11 cellular contexts compared by ENCODE assay signal in genomic region chr10:119246862-119247549, GRCh38. TPM values are rescaled to one million over a fixed set of nuclear protein-coding genes. Genes with fewer than 3 reads are reported as not detected.
DNase-seq lines count a peak whose midpoint lies in the region; ATAC-seq and TF ChIP-seq lines count a peak whose summit lies in the region.
"Had no signal": no experiment of that assay in that cellular context is flagged by ENCODE, and none has a peak within 500 bp of the region (broad histone marks: within the 10 kb centered on the region; RNA-seq: fewer than 3 reads in every experiment).

No MANE protein-coding gene starts in this region.

- H3K27ac Mint-ChIP-seq in type B pancreatic cell = no peak overlapping the region
- no peak overlapping the region for H3K27ac Mint-ChIP-seq in natural killer cell treated with Interleukin-12 subunit alpha and Interleukin-12 subunit beta and Interleukin-15 and Interleukin-18, amount 100 ng/mL, for 72 hours
- H3K27ac Mint-ChIP-seq: memory B cell had no signal

- H3K9me3 Mint-ChIP-seq in type B pancreatic cell = no peaks in the 10 kb centered on the region
- H3K9me3 Mint-ChIP-seq in natural killer cell treated with Interleukin-12 subunit alpha and Interleukin-12 subunit beta and Interleukin-15 and Interleukin-18, amount 100 ng/mL, for 72 hours = no peaks in the 10 kb centered on the region
- H3K9me3 Mint-ChIP-seq: memory B cell had no signal

- intact Hi-C loops in right lobe of liver (cut with DNase I) = no loop called here

- WGBS in right lobe of liver (ENCODE audit: insufficient coverage, low coverage, low lambda C conversion rate, missing lambda C conversion rate) = 66% methylated on average over 16 of the region's 16 CpGs

- H3K4me1 Mint-ChIP-seq in type B pancreatic cell (ENCODE audit: unreplicated experiment) = peaks cover 49% of the 10 kb centered on the region
- peaks cover 10 to 17% of the 10 kb centered on the region in 2 donors for H3K4me1 Mint-ChIP-seq in natural killer cell treated with Interleukin-12 subunit alpha and Interleukin-12 subunit beta and Interleukin-15 and Interleukin-18, amount 100 ng/mL, for 72 hours (ENCODE audit: low read depth in 2 of 2)

- peak; percentile 93 for DNase-seq in M059J (ENCODE audit: low read depth)
- DNase-seq in dedifferentiated amniotic fluid mesenchymal stem cell (ENCODE audit: extremely low spot score) = peak; percentile 95
- DNase-seq in right lobe of liver = no peak
- peak; percentile 71 for DNase-seq in thoracic aorta (ENCODE audit: low spot score)
- DNase-seq in NOMO-1 (lab: John Stamatoyannopoulos, UW; ENCODE audit: unreplicated experiment in 2 of 2) = no peak
- no peak for DNase-seq in type B pancreatic cell (ENCODE audit: extremely low spot score, unreplicated experiment)
- DNase-seq in natural killer cell treated with Interleukin-12 subunit alpha and Interleukin-12 subunit beta and Interleukin-15 and Interleukin-18, amount 100 ng/mL, for 72 hours (ENCODE audit: low spot score) = no peak
- DNase-seq in SKM-1 treated with dmso at 0.1 percent for 144 hours (lab: John Stamatoyannopoulos, UW; ENCODE audit: unreplicated experiment) = no peak
- DNase-seq: caudate nucleus had no signal

- H3K9me3 ChIP-seq in right lobe of liver (no peaks in the 10 kb centered on the region), thoracic aorta (no peaks in the 10 kb centered on the region)

- no peaks in the 10 kb centered on the region for H3K36me3 Mint-ChIP-seq in type B pancreatic cell
- no peaks in the 10 kb centered on the region for H3K36me3 Mint-ChIP-seq in natural killer cell treated with Interleukin-12 subunit alpha and Interleukin-12 subunit beta and Interleukin-15 and Interleukin-18, amount 100 ng/mL, for 72 hours

- H3K4me3 Mint-ChIP-seq in type B pancreatic cell = no peak overlapping the region
- H3K4me3 Mint-ChIP-seq in natural killer cell treated with Interleukin-12 subunit alpha and Interleukin-12 subunit beta and Interleukin-15 and Interleukin-18, amount 100 ng/mL, for 72 hours = no peak overlapping the region
- H3K4me3 Mint-ChIP-seq: memory B cell had no signal

- TF ChIP-seq CTCF in right lobe of liver (IDR thresholded peaks at IDR 0.05) (no peak), thoracic aorta (IDR thresholded peaks at IDR 0.05) (no peak), type B pancreatic cell (conservative IDR thresholded peaks at IDR 0.05) (no peak)

- peak; percentile 5 to 55 (median 22) for ATAC-seq in right lobe of liver
- peak; percentile 72 for ATAC-seq in thoracic aorta (ENCODE audit: insufficient number of reproducible peaks, low FRiP score, low read depth)
- ATAC-seq in natural killer cell treated with Interleukin-12 subunit alpha and Interleukin-12 subunit beta and Interleukin-15 and Interleukin-18, amount 100 ng/mL, for 72 hours = no peak
- ATAC-seq: activated CD4-positive, CD25-positive, alpha-beta regulatory T cell treated with anti-CD3 and anti-CD28 coated beads, Interleukin-2, amount 50 U/mL, for 24 hours had no signal

- H3K4me3 ChIP-seq in right lobe of liver = no peak overlapping the region
- H3K4me3 ChIP-seq in thoracic aorta = peak overlapping the region; percentile 18

- H3K27me3 ChIP-seq in right lobe of liver (no peaks in the 10 kb centered on the region), thoracic aorta (replicated peaks; ENCODE audit: insufficient read depth) (no peaks in the 10 kb centered on the region)

- H3K27ac ChIP-seq in right lobe of liver (peak overlapping the region; percentile 18 to 48 (median 46)), thoracic aorta (peak overlapping the region; percentile 90 to 92)

- H3K36me3 ChIP-seq in right lobe of liver (no peaks in the 10 kb centered on the region), thoracic aorta (no peaks in the 10 kb centered on the region)

- H3K27me3 Mint-ChIP-seq in type B pancreatic cell = no peaks in the 10 kb centered on the region
- no peaks in the 10 kb centered on the region for H3K27me3 Mint-ChIP-seq in natural killer cell treated with Interleukin-12 subunit alpha and Interleukin-12 subunit beta and Interleukin-15 and Interleukin-18, amount 100 ng/mL, for 72 hours
- H3K27me3 Mint-ChIP-seq: memory B cell had no signal

- H3K4me1 ChIP-seq in right lobe of liver (peaks cover 0 to 27% (median 10%) of the 10 kb centered on the region in 4 donors), thoracic aorta (ENCODE audit: control insufficient read depth in 1 of 2, low read depth in 2 of 2) (peaks cover 33 to 66% of the 10 kb centered on the region in 2 donors)

- no peak for TF ChIP-seq POLR2A in right lobe of liver (IDR thresholded peaks at IDR 0.05)

RNA-seq across cellular contexts. Expression of gene GRK5, which starts 39.6 kb away (rescaled TPM):
- 3.9 and 4.4 TPM in 2 replicates for total RNA-seq in M059J (2014; rRNA removed; shearing (Covaris generic))
- total RNA-seq in right lobe of liver (10 to 100 TPM in 1 of 6 experiments, 1 to 10 TPM in 5; 5.9 to 11.5 (median 7.9) TPM), thoracic aorta (10 to 100 TPM; 85.3 to 90.2 TPM), type B pancreatic cell (ENCODE audit: low replicate concordance) (10.8 and 24.8 TPM in 2 replicates)
- total RNA-seq in natural killer cell treated with Interleukin-12 subunit alpha and Interleukin-12 subunit beta and Interleukin-15 and Interleukin-18, amount 100 ng/mL, for 72 hours = 10 to 100 TPM; 11.1 to 16.2 TPM

Comparison
In these comparisons a context has a peak if more than half of its experiments do, and no peak if none do; other contexts are left out.
1. DNase-seq: peak in M059J (single experiment), dedifferentiated amniotic fluid mesenchymal stem cell (single experiment) and thoracic aorta (single experiment); none in right lobe of liver (0 of 3), NOMO-1 (0 of 2), type B pancreatic cell (single experiment), natural killer cell treated with Interleukin-12 subunit alpha and Interleukin-12 subunit beta and Interleukin-15 and Interleukin-18, amount 100 ng/mL, for 72 hours (single experiment) and SKM-1 treated with dmso at 0.1 percent for 144 hours (single experiment).
2. ATAC-seq: peak in right lobe of liver (4 of 4) and thoracic aorta (single experiment); none in natural killer cell treated with Interleukin-12 subunit alpha and Interleukin-12 subunit beta and Interleukin-15 and Interleukin-18, amount 100 ng/mL, for 72 hours (0 of 2).